ENCODE assay signal across 11 cellular contexts in the genomic region with DNA sequence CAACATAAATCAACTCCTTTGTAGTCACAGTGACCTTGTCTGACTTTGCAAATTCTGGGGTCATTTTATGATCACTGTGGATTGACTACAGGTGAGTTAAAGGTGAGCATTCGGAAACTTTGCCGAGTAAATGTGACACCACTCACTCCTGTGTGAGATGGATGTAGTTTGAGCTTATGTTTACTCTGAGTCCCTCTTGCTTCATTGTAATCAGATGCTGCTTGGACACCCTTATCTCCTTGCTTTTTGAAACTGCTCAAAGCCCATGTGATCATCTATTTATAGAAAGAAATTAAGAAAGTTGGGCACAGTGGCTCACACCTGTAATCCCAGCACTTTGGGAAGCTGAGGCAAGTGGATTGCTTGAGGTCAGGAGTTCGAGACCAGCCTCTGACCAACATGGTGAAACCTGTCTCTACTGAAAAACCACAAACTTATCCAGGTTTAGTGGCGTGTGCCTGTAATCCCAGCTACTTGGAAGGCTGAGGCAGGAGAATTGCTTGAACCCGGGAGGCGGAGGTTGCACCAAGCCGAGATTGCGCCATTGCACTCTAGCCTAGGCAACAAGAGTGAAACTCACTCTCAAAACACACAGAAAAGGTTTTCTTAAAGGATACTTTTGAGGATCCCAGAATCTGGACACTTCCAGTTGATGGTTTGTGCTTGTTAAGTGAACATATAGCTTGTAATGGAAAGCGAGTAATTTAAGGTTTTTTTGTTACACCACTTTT. TPM values are rescaled to one million over a fixed set of nuclear protein-coding genes. Genes with fewer than 3 reads are reported as not detected.
DNase-seq lines count a peak whose midpoint lies in the region; ATAC-seq, FAIRE-seq and TF ChIP-seq lines count a peak whose summit lies in the region.
"Had no signal": no experiment of that assay in that cellular context is flagged by ENCODE, and none has a peak within 500 bp of the region (broad histone marks: within the 10 kb centered on the region; RNA-seq: fewer than 3 reads in every experiment).

No MANE protein-coding gene starts in this region.

- no peaks in the 10 kb centered on the region for H3K27me3 Mint-ChIP-seq in dendritic cell treated with granulocyte-macrophage colony-stimulating factor and Interleukin-4, amounts not matched to agents 40 ng/mL and 50 ng/mL, for 4 days
- no peaks in the 10 kb centered on the region for H3K27me3 Mint-ChIP-seq in naive thymus-derived CD8-positive, alpha-beta T cell

- peaks cover 0 to under 1% (median 0%) of the 10 kb centered on the region in 9 donors for H3K36me3 ChIP-seq in heart left ventricle

- H3K36me3 Mint-ChIP-seq in dendritic cell treated with granulocyte-macrophage colony-stimulating factor and Interleukin-4, amounts not matched to agents 40 ng/mL and 50 ng/mL, for 4 days (ENCODE audit: low read depth): peaks cover 19% of the 10 kb centered on the region
- peaks cover 0 to 6% (median 2%) of the 10 kb centered on the region in 3 donors for H3K36me3 Mint-ChIP-seq in naive thymus-derived CD8-positive, alpha-beta T cell

- no peaks in the 10 kb centered on the region for H3K27me3 ChIP-seq in heart left ventricle

- no peak for TF ChIP-seq CTCF in heart left ventricle (IDR thresholded peaks at IDR 0.05)

- H3K27ac Mint-ChIP-seq in dendritic cell treated with granulocyte-macrophage colony-stimulating factor and Interleukin-4, amounts not matched to agents 40 ng/mL and 50 ng/mL, for 4 days: peak overlapping the region; percentile 85
- peak overlapping the region; percentile 74 to 100 (median 99) for H3K27ac Mint-ChIP-seq in naive thymus-derived CD8-positive, alpha-beta T cell

- no peak overlapping the region for H3K4me3 Mint-ChIP-seq in dendritic cell treated with granulocyte-macrophage colony-stimulating factor and Interleukin-4, amounts not matched to agents 40 ng/mL and 50 ng/mL, for 4 days
- peak overlapping the region in 3 of 10 donors; percentile 39 to 88 (median 83) for H3K4me3 Mint-ChIP-seq in naive thymus-derived CD8-positive, alpha-beta T cell
- H3K4me3 Mint-ChIP-seq: H9 had no signal

- no peaks in the 10 kb centered on the region for H3K9me3 Mint-ChIP-seq in dendritic cell treated with granulocyte-macrophage colony-stimulating factor and Interleukin-4, amounts not matched to agents 40 ng/mL and 50 ng/mL, for 4 days
- H3K9me3 Mint-ChIP-seq in naive thymus-derived CD8-positive, alpha-beta T cell: no peaks in the 10 kb centered on the region
- H3K9me3 Mint-ChIP-seq: H9 had no signal

- 85 to 91% (median 86%) methylated on average over 9 of the region's 9 CpGs for WGBS in heart left ventricle, 4 donors

- FAIRE-seq in RCC 7860 (lab: Jason Lieb, UNC): no peak
- FAIRE-seq: colon had no signal

- H3K4me1 ChIP-seq in heart left ventricle: peaks cover 0 to 73% (median 42%) of the 10 kb centered on the region in 12 donors

- DNase-seq in heart left ventricle (no peak), cardiac septum (ENCODE audit: low spot score) (no peak), NCI-H146 treated with DMSO at 0.1 percent for 48 hours (lab: John Stamatoyannopoulos, UW; ENCODE audit: unreplicated experiment) (no peak), SHP77 (lab: John Stamatoyannopoulos, UW) (no peak), RCC 7860 (ENCODE audit: low spot score) (no peak)
- no peak for DNase-seq in naive thymus-derived CD8-positive, alpha-beta T cell
- DNase-seq: NCI-H510A had no signal

- H3K4me1 Mint-ChIP-seq in dendritic cell treated with granulocyte-macrophage colony-stimulating factor and Interleukin-4, amounts not matched to agents 40 ng/mL and 50 ng/mL, for 4 days (ENCODE audit: low read depth): peaks cover 75% of the 10 kb centered on the region
- H3K4me1 Mint-ChIP-seq in naive thymus-derived CD8-positive, alpha-beta T cell: peaks cover 27 to 94% (median 76%) of the 10 kb centered on the region in 4 donors

- no peak for TF ChIP-seq POLR2A in heart left ventricle (IDR thresholded peaks at IDR 0.05)

- ATAC-seq in heart left ventricle (no peak), GM18870 (IDR thresholded peaks at IDR 0.05; ENCODE audit: unreplicated experiment) (no peak)
- ATAC-seq in naive thymus-derived CD8-positive, alpha-beta T cell: no peak

- intact Hi-C loops in heart left ventricle (cut with DNase I): loop anchor here in 5 of 10 donors (2.0 to 10.0 kb wide), 5 partner anchors 40 to 120 kb away; partner anchors contain the start of genes RIBC2 (in 1 of the 5) and SMC1B (in 1 of the 5)
- intact Hi-C loops in cardiac septum (cut with DNase I): loop anchor here (5.0 kb wide), 1 partner anchor 120 kb away; no protein-coding TSS in a partner anchor
- intact Hi-C loops in dendritic cell treated with granulocyte-macrophage colony-stimulating factor and Interleukin-4, amounts not matched to agents 40 ng/mL and 50 ng/mL, for 4 days (cut with micrococcal nuclease): loop anchor here (10.0 kb wide), 2 partner anchors 52 to 118 kb away; no protein-coding TSS in a partner anchor

- no peak overlapping the region for H3K4me3 ChIP-seq in heart left ventricle

- peak overlapping the region in 11 of 12 donors; percentile 35 to 92 (median 75) for H3K27ac ChIP-seq in heart left ventricle

- POLR2A ChIA-PET in naive thymus-derived CD8-positive, alpha-beta T cell (lab: Charles Lee): interaction anchor here (0.6 to 3.4 kb wide), 4 partner anchors 8 to 25 kb away, joined by 4 to 20 read pairs (median 10); partner anchors contain the start of gene FAM118A

- no peaks in the 10 kb centered on the region for H3K9me3 ChIP-seq in heart left ventricle

RNA-seq across cellular contexts. Expression of gene FAM118A, which starts 7.2 kb away (rescaled TPM):
- total RNA-seq in heart left ventricle: 10 to 100 TPM in 6 of 9 donors, 1 to 10 TPM in 3; 4.0 to 46.8 (median 15.0) TPM
- 10 to 100 TPM; 13.1 to 17.4 TPM for polyA plus RNA-seq in heart left ventricle
- total RNA-seq in cardiac septum: 15.6 TPM
- 10 to 100 TPM; 82.8 to 88.5 TPM for total RNA-seq in naive thymus-derived CD8-positive, alpha-beta T cell
- 10 to 100 TPM; 33.2 to 67.8 (median 48.1) TPM for polyA plus RNA-seq in naive thymus-derived CD8-positive, alpha-beta T cell

RNA-seq across cellular contexts. Expression of gene UPK3A, which starts 32.2 kb away (rescaled TPM):
- total RNA-seq in heart left ventricle: under 1 TPM in 2 of 9 donors, not detected in 7; 0.34 to 0.45 TPM
- under 1 TPM in 1 of 2 donors, not detected in 1; 0.15 TPM for polyA plus RNA-seq in heart left ventricle
- 0.40 TPM for total RNA-seq in cardiac septum
- total RNA-seq in naive thymus-derived CD8-positive, alpha-beta T cell: not detected
- polyA plus RNA-seq in naive thymus-derived CD8-positive, alpha-beta T cell: not detected
- total RNA-seq: H9 had no signal
